17 cellular contexts compared by ENCODE assay signal in the genomic region with DNA sequence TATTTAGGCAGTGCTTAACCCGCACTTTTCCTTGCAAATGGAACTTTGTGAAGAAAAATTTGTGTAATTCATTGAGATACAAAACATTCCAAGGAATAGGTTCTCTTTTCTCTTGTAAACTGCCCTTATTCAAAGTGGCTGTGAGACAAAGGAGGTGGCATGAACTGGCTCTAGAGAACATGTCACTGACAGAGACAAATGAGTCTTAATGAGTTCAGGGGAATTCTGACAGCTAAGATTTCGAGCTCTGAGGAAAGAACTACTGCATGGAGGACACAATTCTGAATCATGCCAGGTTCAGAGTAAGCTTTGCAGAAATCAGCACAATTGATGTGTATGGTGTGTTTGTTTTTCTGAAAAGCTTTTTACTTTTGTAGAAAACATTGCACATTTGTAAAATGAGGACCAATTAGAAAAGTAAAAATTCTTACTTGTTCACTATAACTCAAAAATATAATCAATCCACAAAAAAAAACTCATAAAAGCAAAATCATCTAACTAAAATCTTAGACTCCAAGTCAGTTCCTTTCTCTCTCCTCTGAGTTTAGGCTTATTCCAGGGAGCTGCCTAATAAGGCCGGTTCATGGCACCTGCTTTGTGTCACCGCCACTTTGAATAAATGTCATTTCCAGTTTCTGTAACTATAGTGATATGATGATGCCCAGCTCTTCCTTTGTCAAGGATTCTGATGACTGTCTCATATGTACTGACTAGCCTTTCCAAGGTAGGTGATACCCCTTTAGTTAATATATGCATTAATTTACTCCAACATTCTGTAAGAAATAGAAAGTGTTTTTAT.
DNase-seq lines count a peak whose midpoint lies in the region; ATAC-seq and TF ChIP-seq lines count a peak whose summit lies in the region.
"Had no signal": no experiment of that assay in that cellular context is flagged by ENCODE, and none has a peak within 500 bp of the region (broad histone marks: within the 10 kb centered on the region; RNA-seq: fewer than 3 reads in every experiment).

No MANE protein-coding gene starts in this region.

- intact Hi-C loops in heart right ventricle (cut with DNase I) = loop anchor here in 1 of 10 donors (10.0 kb wide), 1 partner anchor 102 kb away; no protein-coding TSS in a partner anchor
- intact Hi-C loops in stomach (cut with DNase I; ENCODE audit: low total_unique reads) = no loop called here

- TF ChIP-seq EP300 in stomach (IDR thresholded peaks at IDR 0.05) = no peak

- ATAC-seq in heart right ventricle = peak in 6 of 8 donors; percentile 64 to 88 (median 84)
- ATAC-seq: activated T-cell treated with anti-CD3 and anti-CD28 coated beads, Interleukin-2, amount 50 U/mL, for 4 hours; lower lobe of right lung had no signal

- no peak overlapping the region; the same call in 1 of the 2 replicates for H3K9ac ChIP-seq in HUES48 (ENCODE audit: low read depth, low read length)
- H3K9ac ChIP-seq in OCI-LY3 (ENCODE audit: low read length) = peak overlapping the region; percentile 30; the same call in 1 of the 2 replicates

- no peak overlapping the region for H2AFZ ChIP-seq in OCI-LY3 (ENCODE audit: low read depth, low read length)

- WGBS in heart right ventricle, 2 donors = 33 to 43% methylated on average over 4 of the region's 4 CpGs
- WGBS in mesodermal cell (ENCODE audit: insufficient coverage in 2 of 2), 2 experiments = 42 to 50% methylated on average over 1 of the region's 4 CpGs
- WGBS in stomach, 5 donors = 55 to 61% (median 58%) methylated on average over 4 of the region's 4 CpGs

- H3K9me3 ChIP-seq in HUES48 (ENCODE audit: control insufficient read depth, insufficient read depth, low read length) (no peaks in the 10 kb centered on the region), OCI-LY3 (ENCODE audit: insufficient read depth, low read length) (no peaks in the 10 kb centered on the region), heart right ventricle (no peaks in the 10 kb centered on the region), mesodermal cell (ENCODE audit: control insufficient read depth, low read length) (no peaks in the 10 kb centered on the region), stomach (peaks cover 0 to 8% (median 2%) of the 10 kb centered on the region in 4 donors)
- H3K9me3 ChIP-seq: lower lobe of right lung, transverse colon had no signal

- peak overlapping the region; percentile 17; the same call in 1 of the 2 replicates for H3K4me3 ChIP-seq in HUES48 (ENCODE audit: low read depth, low read length)
- H3K4me3 ChIP-seq in OCI-LY3 (ENCODE audit: low read length) = 0 out of 2 replicates have a peak overlapping the region, but pooled peaks have one; percentile 0
- H3K4me3 ChIP-seq in heart right ventricle = no peak overlapping the region
- H3K4me3 ChIP-seq in mesodermal cell (ENCODE audit: extremely low read depth, insufficient read depth, low read length, poor library complexity, severe bottlenecking) = no peak overlapping the region
- H3K4me3 ChIP-seq in stomach = no peak overlapping the region
- H3K4me3 ChIP-seq: lower lobe of right lung, transverse colon had no signal

- H3K4me2 ChIP-seq in OCI-LY3 (ENCODE audit: low read length) = peak overlapping the region; percentile 46

- H3K27me3 ChIP-seq in HUES48 (ENCODE audit: control insufficient read depth, insufficient read depth, low read length) = no peaks in the 10 kb centered on the region
- no peaks in the 10 kb centered on the region for H3K27me3 ChIP-seq in OCI-LY3 (ENCODE audit: low read depth, low read length)
- H3K27me3 ChIP-seq in heart right ventricle = no peaks in the 10 kb centered on the region
- no peaks in the 10 kb centered on the region for H3K27me3 ChIP-seq in stomach
- H3K27me3 ChIP-seq: transverse colon had no signal

- H3K4me1 ChIP-seq in HUES48 (ENCODE audit: control insufficient read depth, insufficient read depth, low read length) (peaks cover 26% of the 10 kb centered on the region), OCI-LY3 (ENCODE audit: low read length) (peaks cover 16% of the 10 kb centered on the region), heart right ventricle (peaks cover 0 to 4% (median 0%) of the 10 kb centered on the region in 9 donors), mesodermal cell (ENCODE audit: control insufficient read depth, insufficient read depth, low read length, poor library complexity, severe bottlenecking) (no peaks in the 10 kb centered on the region), stomach (no peaks in the 10 kb centered on the region)
- H3K4me1 ChIP-seq: lower lobe of right lung, transverse colon had no signal

- H3K36me3 ChIP-seq in HUES48 (ENCODE audit: control insufficient read depth, insufficient read depth, low read length) (no peaks in the 10 kb centered on the region), OCI-LY3 (replicated peaks; ENCODE audit: low read depth, low read length) (no peaks in the 10 kb centered on the region), heart right ventricle (no peaks in the 10 kb centered on the region), mesodermal cell (ENCODE audit: control insufficient read depth, insufficient read depth, low read length) (no peaks in the 10 kb centered on the region), stomach (no peaks in the 10 kb centered on the region)
- H3K36me3 ChIP-seq: lower lobe of right lung, transverse colon had no signal

- no peaks in the 10 kb centered on the region for H3K79me2 ChIP-seq in OCI-LY3 (ENCODE audit: low read length)

- H3K27ac ChIP-seq in HUES48 (ENCODE audit: low read depth, low read length) (peak overlapping the region; percentile 20), OCI-LY3 (ENCODE audit: low read length) (peak overlapping the region; percentile 54), heart right ventricle (peak overlapping the region in 1 of 10 donors; percentile 6), mesodermal cell (ENCODE audit: low read depth, low read length, severe bottlenecking) (peak overlapping the region; percentile 10), stomach (no peak overlapping the region)
- H3K27ac ChIP-seq: lower lobe of right lung, transverse colon had no signal

- DNase-seq in heart right ventricle = peak in 1 of 2 donors; percentile 30
- no peak for DNase-seq in NCI-H2081 (lab: John Stamatoyannopoulos, UW)
- no peak for DNase-seq in DMS79 treated with DMSO at 0.1 percent for 48 hours (lab: John Stamatoyannopoulos, UW)
- DNase-seq in stomach = no peak
- DNase-seq: activated CD4-positive, alpha-beta T cell treated with anti-CD3 and anti-CD28 coated beads, Interleukin-2, amount 10 ng/mL, durations not matched to agents 24 days and 14 days; activated naive CD4-positive, alpha-beta T cell treated with Interleukin-2 at 50 U/mL for 16 hours; activated T-cell treated with anti-CD3 and anti-CD28 coated beads, Interleukin-2, amount 50 U/mL, for 4 hours; CD4-positive, CD25-positive, alpha-beta regulatory T cell; islet precursor cell; lower lobe of right lung; NCI-H2107; NCI-H510A treated with DMSO at 0.1 percent for 48 hours; RPMI8226; transverse colon had no signal

- TF ChIP-seq CTCF in OCI-LY3 (IDR thresholded peaks at IDR 0.05; ENCODE audit: low read depth, low read length) = no peak
- TF ChIP-seq CTCF in heart right ventricle (IDR thresholded peaks at IDR 0.05) = no peak
- TF ChIP-seq CTCF in stomach (IDR thresholded peaks at IDR 0.05) = no peak

- no peak for TF ChIP-seq POLR2A in stomach (IDR thresholded peaks at IDR 0.05)

- no peaks in the 10 kb centered on the region for H4K20me1 ChIP-seq in OCI-LY3 (ENCODE audit: insufficient read depth, low read length)

Comparison
In these comparisons a context has a peak if more than half of its experiments do, and no peak if none do; other contexts are left out.
1. H3K27ac ChIP-seq: peak in HUES48 (single experiment), OCI-LY3 (single experiment) and mesodermal cell (single experiment); none in stomach (0 of 5).
2. H3K4me3 ChIP-seq: peak in HUES48 (single experiment) and OCI-LY3 (single experiment); none in heart right ventricle (0 of 10), mesodermal cell (single experiment) and stomach (0 of 4).